Comparison of ENCODE assay signal across 8 cellular contexts in the genomic region with DNA sequence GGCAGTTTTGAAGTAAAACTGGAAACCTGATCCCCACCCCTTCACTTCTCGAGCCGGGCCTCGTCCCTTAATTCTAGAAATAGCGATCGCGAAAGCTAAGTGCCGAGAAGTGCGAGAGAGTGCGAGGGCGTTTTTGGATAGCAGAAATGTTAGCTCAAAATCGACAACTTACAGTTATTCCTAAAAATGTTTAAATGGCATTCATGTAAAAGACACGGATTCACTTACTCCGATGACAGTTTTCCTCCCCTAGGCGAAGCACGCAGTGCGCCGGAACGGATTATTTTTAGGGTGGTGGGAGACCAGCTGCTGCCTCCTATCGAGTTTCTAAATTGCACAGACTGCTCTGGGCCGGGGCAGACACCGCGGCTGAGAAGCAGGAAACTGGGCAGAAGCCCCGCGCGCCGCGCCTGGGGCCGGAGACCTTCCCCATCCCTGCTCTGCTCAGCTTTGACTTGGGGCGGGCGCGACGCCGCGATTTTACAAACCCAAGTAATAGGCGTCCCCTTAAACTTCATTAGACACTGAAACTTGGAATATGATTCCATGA. TPM values are rescaled to one million over a fixed set of nuclear protein-coding genes. Genes with fewer than 3 reads are reported as not detected.
DNase-seq lines count a peak whose midpoint lies in the region; ATAC-seq and TF ChIP-seq lines count a peak whose summit lies in the region.

A gene (minus strand): TSS at position 455 of the 550 bp plus-strand sequence. CDS start 4,752 bp downstream, outside the sequence.

- no peak within 1 kb of the TSS for H2AFZ ChIP-seq in OCI-LY7 (ENCODE audit: low read length)

- DNase-seq in activated CD4-positive, alpha-beta T cell treated with anti-CD3 and anti-CD28 coated beads, Interleukin-2, amount 10 ng/mL, durations not matched to agents 24 days and 14 days = peak; percentile 65
- DNase-seq in activated CD4-positive, alpha-beta T cell treated with anti-CD3 and anti-CD28 coated beads for 1 hour = no peak
- DNase-seq in left cardiac atrium (peak; percentile 65), posterior cingulate gyrus (peak in 8 of 10 donors; percentile 8 to 87 (median 34)), NCI-H128 (lab: John Stamatoyannopoulos, UW; ENCODE audit: unreplicated experiment) (no peak), OCI-LY7 (ENCODE audit: low spot score) (no peak), NCI-H1436 (lab: John Stamatoyannopoulos, UW) (no peak)

- H3K4me1 ChIP-seq in OCI-LY7 (ENCODE audit: insufficient read depth, low read length, poor library complexity, severe bottlenecking) = no peaks in the 10 kb centered on the region

- no peaks in the 10 kb centered on the region for H3K9me2 ChIP-seq in OCI-LY7 (ENCODE audit: insufficient read depth, low read length)

- no peaks in the 10 kb centered on the region for H3K36me3 Mint-ChIP-seq in activated CD4-positive, alpha-beta T cell treated with anti-CD3 and anti-CD28 coated beads, Interleukin-2, amount 10 ng/mL, durations not matched to agents 24 days and 14 days (ENCODE audit: low read depth)
- H3K36me3 Mint-ChIP-seq in activated naive CD8-positive, alpha-beta T cell = peaks cover 4% of the 10 kb centered on the region

- CTCF ChIA-PET in OCI-LY7 (lab: Charles Lee; ENCODE audit: unreplicated experiment) = no interaction called here

- no peaks in the 10 kb centered on the region for H3K79me2 ChIP-seq in OCI-LY7 (ENCODE audit: insufficient read depth, low read depth, low read length)

- POLR2A ChIA-PET in OCI-LY7 (lab: Charles Lee) = interaction anchor here (0.6 kb wide), 1 partner anchor 19 kb away, joined by 3 read pairs; no protein-coding TSS in a partner anchor

- TF ChIP-seq CTCF in OCI-LY7 (conservative IDR thresholded peaks at IDR 0.05; ENCODE audit: low read length) = no peak

- no peaks in the 10 kb centered on the region for H3K36me3 ChIP-seq in OCI-LY7 (ENCODE audit: insufficient read depth, low read length)

- H3K9me3 Mint-ChIP-seq in activated CD4-positive, alpha-beta T cell treated with anti-CD3 and anti-CD28 coated beads, Interleukin-2, amount 10 ng/mL, durations not matched to agents 24 days and 14 days = peaks cover 14% of the 10 kb centered on the region
- H3K9me3 Mint-ChIP-seq in activated naive CD8-positive, alpha-beta T cell (ENCODE audit: low read depth) = peaks cover 6% of the 10 kb centered on the region

- H3K4me1 Mint-ChIP-seq in activated CD4-positive, alpha-beta T cell treated with anti-CD3 and anti-CD28 coated beads, Interleukin-2, amount 10 ng/mL, durations not matched to agents 24 days and 14 days = peaks cover 9% of the 10 kb centered on the region
- H3K4me1 Mint-ChIP-seq in activated naive CD8-positive, alpha-beta T cell (ENCODE audit: low read depth) = peaks cover 19% of the 10 kb centered on the region

- H3K4me2 ChIP-seq in OCI-LY7 (ENCODE audit: low read length) = no peak within 1 kb of the TSS

- H3K4me3 Mint-ChIP-seq in activated CD4-positive, alpha-beta T cell treated with anti-CD3 and anti-CD28 coated beads, Interleukin-2, amount 10 ng/mL, durations not matched to agents 24 days and 14 days = peak within 1 kb of the TSS; percentile 61
- peak within 1 kb of the TSS; percentile 70 for H3K4me3 Mint-ChIP-seq in activated naive CD8-positive, alpha-beta T cell

- H3K27ac Mint-ChIP-seq in activated CD4-positive, alpha-beta T cell treated with anti-CD3 and anti-CD28 coated beads, Interleukin-2, amount 10 ng/mL, durations not matched to agents 24 days and 14 days = peak within 1 kb of the TSS; percentile 36
- no peak within 1 kb of the TSS for H3K27ac Mint-ChIP-seq in activated naive CD8-positive, alpha-beta T cell

- intact Hi-C loops in activated CD4-positive, alpha-beta T cell treated with anti-CD3 and anti-CD28 coated beads, Interleukin-2, amount 10 ng/mL, durations not matched to agents 24 days and 14 days (cut with micrococcal nuclease) = loop anchor here (10.0 kb wide), 1 partner anchor 166 kb away; a partner anchor contains a TSS
- intact Hi-C loops in left cardiac atrium (cut with DNase I) = loop anchor here in 1 of 2 donors (2.0 to 10.0 kb wide), 2 partner anchors 106 to 164 kb away; no protein-coding TSS in a partner anchor
- intact Hi-C loops in posterior cingulate gyrus (cut with DNase I) = no loop called here
- intact Hi-C loops in OCI-LY7 (cut with micrococcal nuclease; ENCODE audit: unreplicated experiment) = no loop called here

- no peaks in the 10 kb centered on the region for H4K20me1 ChIP-seq in OCI-LY7 (ENCODE audit: insufficient read depth, low read length)

- no peak within 1 kb of the TSS for H3K27ac ChIP-seq in OCI-LY7 (ENCODE audit: low read depth, low read length, poor library complexity, severe bottlenecking)

- H3K27me3 Mint-ChIP-seq in activated CD4-positive, alpha-beta T cell treated with anti-CD3 and anti-CD28 coated beads, Interleukin-2, amount 10 ng/mL, durations not matched to agents 24 days and 14 days = peaks cover 50% of the 10 kb centered on the region
- H3K27me3 Mint-ChIP-seq in activated naive CD8-positive, alpha-beta T cell = peaks cover 51% of the 10 kb centered on the region

- ATAC-seq in left cardiac atrium = peak; percentile 85 to 92

- no peaks in the 10 kb centered on the region for H3K9me3 ChIP-seq in OCI-LY7 (ENCODE audit: low read length)

- BruUV-seq in OCI-LY7 (replicated peaks; lab: Mats Ljungman, UMichigan) = no TSS peak

- H3K4me3 ChIP-seq in OCI-LY7 (ENCODE audit: low read depth, low read length, poor library complexity, severe bottlenecking) = no peak within 1 kb of the TSS

RNA-seq across cellular contexts. Expression of the gene that starts here (rescaled TPM):
- total RNA-seq in activated CD4-positive, alpha-beta T cell treated with anti-CD3 and anti-CD28 coated beads, Interleukin-2, amount 10 ng/mL, durations not matched to agents 24 days and 14 days = 0.02 TPM in 1 of 2 replicates, not detected in the other
- total RNA-seq in left cardiac atrium (10 to 100 TPM; 44.6 to 46.7 TPM), OCI-LY7 (2022) (not detected in 2 replicates)
- total RNA-seq in OCI-LY7 (2014; rRNA removed; shearing (Covaris generic)) = not detected in 2 replicates

Comparison
In these comparisons a context has a peak if more than half of its experiments do, and no peak if none do; other contexts are left out.
1. RNA of the gene that starts here (total RNA-seq): 44.6 to 46.7 TPM in left cardiac atrium; 0.02 TPM in activated CD4-positive, alpha-beta T cell treated with anti-CD3 and anti-CD28 coated beads, Interleukin-2, amount 10 ng/mL, durations not matched to agents 24 days and 14 days and not detected in OCI-LY7; every median in the first group is over 10 times any median in the second.
2. Peak in DNase-seq in activated CD4-positive, alpha-beta T cell treated with anti-CD3 and anti-CD28 coated beads, Interleukin-2, amount 10 ng/mL, durations not matched to agents 24 days and 14 days; RNA of the gene not detected or under 1 TPM.
3. DNase-seq: peak in left cardiac atrium (single experiment) and posterior cingulate gyrus (8 of 10); none in activated CD4-positive, alpha-beta T cell treated with anti-CD3 and anti-CD28 coated beads for 1 hour (single experiment), NCI-H128 (single experiment), OCI-LY7 (single experiment) and NCI-H1436 (single experiment).